In genomic region chr17:1627987-1628855, GRCh38 we compare ENCODE assay signal across 8 cellular contexts. TPM values are rescaled to one million over a fixed set of nuclear protein-coding genes. Genes with fewer than 3 reads are reported as not detected.
DNase-seq lines count a peak whose midpoint lies in the region; ATAC-seq and TF ChIP-seq lines count a peak whose summit lies in the region.

TSS of gene SLC43A2 (minus strand) at chr17:1628834. CDS start at chr17:1627874, 960 bp downstream.

- no peaks in the 10 kb centered on the region for H3K9me3 Mint-ChIP-seq in activated CD8-positive, alpha-beta memory T cell treated with anti-CD3 and anti-CD28 coated beads, Interleukin-2, amount 10 ng/mL, durations not matched to agents 7 days and 5 days (ENCODE audit: low read depth)
- H3K9me3 Mint-ChIP-seq in endodermal cell, result no peaks in the 10 kb centered on the region

- H3K27me3 Mint-ChIP-seq in activated CD8-positive, alpha-beta memory T cell treated with anti-CD3 and anti-CD28 coated beads, Interleukin-2, amount 10 ng/mL, durations not matched to agents 7 days and 5 days, result peaks cover 38% of the 10 kb centered on the region
- peaks cover 32% of the 10 kb centered on the region for H3K27me3 Mint-ChIP-seq in endodermal cell (ENCODE audit: insufficient read depth)

- TF ChIP-seq CTCF in BE2C (IDR thresholded peaks at IDR 0.05; ENCODE audit: low read depth, low read length) (no peak), endodermal cell (conservative IDR thresholded peaks at IDR 0.05) (no peak)

- H3K27ac Mint-ChIP-seq in activated CD8-positive, alpha-beta memory T cell treated with anti-CD3 and anti-CD28 coated beads, Interleukin-2, amount 10 ng/mL, durations not matched to agents 7 days and 5 days, result peak within 1 kb of the TSS; percentile 72
- peak within 1 kb of the TSS; percentile 92 for H3K27ac Mint-ChIP-seq in endodermal cell

- CTCF ChIA-PET in activated CD8-positive, alpha-beta memory T cell treated with anti-CD3 and anti-CD28 coated beads, Interleukin-2, amount 10 ng/mL, durations not matched to agents 7 days and 5 days (lab: Charles Lee), result interaction anchor here (1.1 to 6.5 kb wide), 7 partner anchors 20 to 368 kb away, joined by 3 to 89 read pairs (median 12); partner anchors contain the start of gene RILP

- H3K27ac ChIP-seq in endodermal cell (ENCODE audit: low read depth, low read length) (peak within 1 kb of the TSS; percentile 95), mesenchymal stem cell (ENCODE audit: low read length, poor library complexity, severe bottlenecking) (no peak within 1 kb of the TSS)

- H2BK15ac ChIP-seq in mesenchymal stem cell (ENCODE audit: low read depth, poor library complexity, severe bottlenecking), result peak within 1 kb of the TSS; percentile 91

- 0 to 1% methylated on average over 62 to 95 of the region's 95 CpGs for WGBS in endodermal cell (ENCODE audit: insufficient coverage in 1 of 2, insufficient read length in 1 of 2), 2 experiments
- under 1% methylated on average over 82 of the region's 95 CpGs for WGBS in mesenchymal stem cell

- H3K9me3 ChIP-seq in BE2C (no peaks in the 10 kb centered on the region), endodermal cell (ENCODE audit: control insufficient read depth, low read length) (no peaks in the 10 kb centered on the region), mesenchymal stem cell (ENCODE audit: control insufficient read depth, low read length) (no peaks in the 10 kb centered on the region)

- H2BK5ac ChIP-seq in mesenchymal stem cell (ENCODE audit: low read depth, low read length, poor library complexity, severe bottlenecking), result peak within 1 kb of the TSS; percentile 25

- H3K4me1 ChIP-seq in BE2C, result no peaks in the 10 kb centered on the region
- no peaks in the 10 kb centered on the region for H3K4me1 ChIP-seq in endodermal cell (ENCODE audit: control insufficient read depth, insufficient read depth, low read length)
- peaks cover 20% of the 10 kb centered on the region for H3K4me1 ChIP-seq in mesenchymal stem cell (ENCODE audit: control insufficient read depth, insufficient read depth, low read depth, low read length)

- peak within 1 kb of the TSS; percentile 97 for H4K8ac ChIP-seq in mesenchymal stem cell (ENCODE audit: low read length)

- H3K4me1 Mint-ChIP-seq in activated CD8-positive, alpha-beta memory T cell treated with anti-CD3 and anti-CD28 coated beads, Interleukin-2, amount 10 ng/mL, durations not matched to agents 7 days and 5 days, result peaks cover 7% of the 10 kb centered on the region
- H3K4me1 Mint-ChIP-seq in endodermal cell, result peaks cover 17% of the 10 kb centered on the region

- H4K91ac ChIP-seq in mesenchymal stem cell (ENCODE audit: low read length), result peak within 1 kb of the TSS; percentile 95

- H3K4me2 ChIP-seq in mesenchymal stem cell (ENCODE audit: low read length, poor library complexity, severe bottlenecking), result peak within 1 kb of the TSS; percentile 96

- H2BK120ac ChIP-seq in mesenchymal stem cell (ENCODE audit: low read depth, low read length), result peak within 1 kb of the TSS; percentile 29

- H3K9ac ChIP-seq in endodermal cell (ENCODE audit: extremely low read depth, low read length, poor library complexity, severe bottlenecking) (peak within 1 kb of the TSS; percentile 66), mesenchymal stem cell (ENCODE audit: low read length) (peak within 1 kb of the TSS; percentile 90)

- DNase-seq in BE2C (peak; percentile 85), GM19238 (ENCODE audit: insufficient read length, low spot score) (peak; percentile 97), NCI-H82 treated with DMSO at 0.1 percent for 48 hours (lab: John Stamatoyannopoulos, UW; ENCODE audit: unreplicated experiment) (peak; percentile 73), endodermal cell (peak; percentile 98), mesenchymal stem cell (peak; percentile 85)
- peak; percentile 77 for DNase-seq in activated CD8-positive, alpha-beta memory T cell treated with anti-CD3 and anti-CD28 coated beads, Interleukin-2, amount 10 ng/mL, durations not matched to agents 7 days and 5 days
- DNase-seq in stimulated activated CD8-positive, alpha-beta memory T cell treated with anti-CD3 and anti-CD28 coated beads, Interleukin-12 subunit alpha, Interleukin-12 subunit beta, amount 100 ng/mL, for 1 hour (ENCODE audit: low read depth), result peak; percentile 56

- no peak within 1 kb of the TSS for H2AK5ac ChIP-seq in mesenchymal stem cell (ENCODE audit: low read length, severe bottlenecking)

- H3K4me3 Mint-ChIP-seq in activated CD8-positive, alpha-beta memory T cell treated with anti-CD3 and anti-CD28 coated beads, Interleukin-2, amount 10 ng/mL, durations not matched to agents 7 days and 5 days, result peak within 1 kb of the TSS; percentile 81
- H3K4me3 Mint-ChIP-seq in endodermal cell, result peak within 1 kb of the TSS; percentile 79

- H3K36me3 ChIP-seq in BE2C (no peaks in the 10 kb centered on the region), endodermal cell (ENCODE audit: control insufficient read depth, insufficient read depth, low read length) (no peaks in the 10 kb centered on the region), mesenchymal stem cell (ENCODE audit: control insufficient read depth in 1 of 2, insufficient read depth in 2 of 2, low read depth in 1 of 2, low read length in 2 of 2) (peaks cover 0 to 6% of the 10 kb centered on the region in 2 experiments)

- H2BK12ac ChIP-seq in mesenchymal stem cell (ENCODE audit: low read length in 2 of 2), result peak within 1 kb of the TSS; percentile 91 to 98

- H3K27me3 ChIP-seq in BE2C (no peaks in the 10 kb centered on the region), endodermal cell (ENCODE audit: control insufficient read depth, insufficient read depth, low read length, poor library complexity, severe bottlenecking) (peaks cover 24% of the 10 kb centered on the region), mesenchymal stem cell (ENCODE audit: control insufficient read depth in 1 of 2, insufficient read depth in 1 of 2, low read length in 2 of 2) (peaks cover 9 to 21% of the 10 kb centered on the region in 2 experiments)

- no peaks in the 10 kb centered on the region for H3K36me3 Mint-ChIP-seq in activated CD8-positive, alpha-beta memory T cell treated with anti-CD3 and anti-CD28 coated beads, Interleukin-2, amount 10 ng/mL, durations not matched to agents 7 days and 5 days
- no peaks in the 10 kb centered on the region for H3K36me3 Mint-ChIP-seq in endodermal cell (ENCODE audit: low read depth)

- H3K23ac ChIP-seq in mesenchymal stem cell (ENCODE audit: low read length in 2 of 2), result peak within 1 kb of the TSS in 1 of 2 experiments; percentile 63

- peak within 1 kb of the TSS in 1 of 2 experiments; percentile 84 for H3K14ac ChIP-seq in mesenchymal stem cell (ENCODE audit: low read length in 2 of 2)

- H3K79me1 ChIP-seq in mesenchymal stem cell (replicated peaks; ENCODE audit: low read length, poor library complexity, severe bottlenecking), result no peaks in the 10 kb centered on the region

- H3K4ac ChIP-seq in mesenchymal stem cell (ENCODE audit: low read depth in 1 of 2, low read length in 2 of 2), result peak within 1 kb of the TSS; percentile 89 to 93

- peak; percentile 52 for ATAC-seq in HG03442 (IDR thresholded peaks at IDR 0.05; ENCODE audit: unreplicated experiment)
- peak; percentile 83 for ATAC-seq in activated CD8-positive, alpha-beta memory T cell treated with anti-CD3 and anti-CD28 coated beads, Interleukin-2, amount 10 ng/mL, durations not matched to agents 7 days and 5 days

- peak within 1 kb of the TSS; percentile 67 to 92 for H3K18ac ChIP-seq in mesenchymal stem cell (ENCODE audit: low read depth in 1 of 2, low read length in 2 of 2)

- H3K4me3 ChIP-seq in BE2C (ENCODE audit: low read depth, low read length), result peak within 1 kb of the TSS; percentile 71
- peak within 1 kb of the TSS; percentile 76 for H3K4me3 ChIP-seq in endodermal cell (ENCODE audit: low read length)
- peak within 1 kb of the TSS; percentile 64 to 91 for H3K4me3 ChIP-seq in mesenchymal stem cell (ENCODE audit: insufficient read depth in 1 of 2, low read depth in 1 of 2, low read length in 2 of 2)

- H2AFZ ChIP-seq in mesenchymal stem cell (ENCODE audit: low read depth, low read length), result peak within 1 kb of the TSS; percentile 89

RNA-seq across cellular contexts. Expression of gene SLC43A2, which starts in this region (rescaled TPM):
- polyA plus RNA-seq in BE2C (2012; ENCODE audit: insufficient read depth, insufficient read length, low read depth), result 8.0 TPM
- 1 to 10 TPM in 1 of 2 experiments, under 1 TPM in 1; 0.55 to 1.3 TPM for total RNA-seq in activated CD8-positive, alpha-beta memory T cell treated with anti-CD3 and anti-CD28 coated beads, Interleukin-2, amount 10 ng/mL, durations not matched to agents 7 days and 5 days
- 10 to 100 TPM; 14.0 to 18.6 TPM for total RNA-seq in endodermal cell
- polyA plus RNA-seq in endodermal cell (2013, experiment 1 of 2), result 11.6 TPM
- polyA plus RNA-seq in endodermal cell (2013, experiment 2 of 2), result 10.1 TPM
- polyA plus RNA-seq in mesenchymal stem cell (2013, experiment 1 of 2), result 14.0 TPM
- 13.3 TPM for polyA plus RNA-seq in mesenchymal stem cell (2013, experiment 2 of 2)

Comparison
In these comparisons a context has a peak if more than half of its experiments do, and no peak if none do; other contexts are left out.
1. RNA of gene SLC43A2 (total RNA-seq): 14.0 to 18.6 TPM in endodermal cell; 0.55 to 1.3 TPM in activated CD8-positive, alpha-beta memory T cell treated with anti-CD3 and anti-CD28 coated beads, Interleukin-2, amount 10 ng/mL, durations not matched to agents 7 days and 5 days; every median in the first group is over 4 times any median in the second.
2. Peak in every context shown above with its lines, with median percentiles within 50 percentile points of each other: DNase-seq and H3K4me3 ChIP-seq.